8 cellular contexts compared by ENCODE assay signal in genomic region chr13:73060251-73061160, GRCh38. TPM values are rescaled to one million over a fixed set of nuclear protein-coding genes. Genes with fewer than 3 reads are reported as not detected.
DNase-seq lines count a peak whose midpoint lies in the region; ATAC-seq and TF ChIP-seq lines count a peak whose summit lies in the region.

No MANE protein-coding gene starts in this region.

- TSS peak; percentile 38 for BruUV-seq in A673 (replicated peaks; lab: Mats Ljungman, UMichigan)

- TF ChIP-seq RAD21 in neural cell (conservative IDR thresholded peaks at IDR 0.05): no peak

- H3K4me1 ChIP-seq in A673 (ENCODE audit: insufficient read depth, low read length, poor library complexity, severe bottlenecking): peaks cover 17% of the 10 kb centered on the region

- POLR2A ChIA-PET in A673 (lab: Charles Lee; ENCODE audit: low non-redundant PET): interaction anchor here (0.5 kb wide), 1 partner anchor 43 kb away, joined by 21 read pairs; no protein-coding TSS in a partner anchor

- H3K9me3 ChIP-seq in A673 (ENCODE audit: low read depth, low read length, poor library complexity, severe bottlenecking): no peaks in the 10 kb centered on the region
- no peaks in the 10 kb centered on the region for H3K9me3 ChIP-seq in SK-N-MC (ENCODE audit: low read depth, low read length)
- H3K9me3 ChIP-seq in neural cell (ENCODE audit: low read length): no peaks in the 10 kb centered on the region

- H3K4me3 ChIP-seq in A673 (ENCODE audit: low read depth, low read length, poor library complexity, severe bottlenecking) (peak overlapping the region; percentile 65), GM12864 (ENCODE audit: low read depth, low read length) (peak overlapping the region; percentile 75), SK-N-MC (peak overlapping the region; percentile 81), neural cell (ENCODE audit: low read length) (peak overlapping the region; percentile 77)

- H3K79me2 ChIP-seq in neural cell (replicated peaks; ENCODE audit: insufficient read depth, low read length): no peaks in the 10 kb centered on the region

- ATAC-seq in GM18907 (IDR thresholded peaks at IDR 0.05; ENCODE audit: unreplicated experiment): no peak
- no peak for ATAC-seq in HG02973 (IDR thresholded peaks at IDR 0.05; ENCODE audit: unreplicated experiment)

- no peak overlapping the region for H3K4me2 ChIP-seq in neural cell (ENCODE audit: low read length)

- H3K9ac ChIP-seq in SK-N-MC (ENCODE audit: insufficient read length) (no peak overlapping the region), neural cell (ENCODE audit: low read length) (no peak overlapping the region)

- no peak overlapping the region for H3K27ac ChIP-seq in A673 (ENCODE audit: low read depth, low read length, poor library complexity, severe bottlenecking)
- no peak overlapping the region for H3K27ac ChIP-seq in SK-N-MC
- no peak overlapping the region for H3K27ac ChIP-seq in neural cell (ENCODE audit: low read length)

- TF ChIP-seq CTCF in A673 (conservative IDR thresholded peaks at IDR 0.05; ENCODE audit: low read depth, low read length) (no peak), GM12864 (IDR thresholded peaks at IDR 0.05; ENCODE audit: low read depth, low read length, missing control alignments) (no peak), neural cell (IDR thresholded peaks at IDR 0.05; ENCODE audit: poor library complexity, severe bottlenecking) (no peak)

- no peaks in the 10 kb centered on the region for H3F3A ChIP-seq in neural cell (ENCODE audit: insufficient read depth, low read length, poor library complexity, severe bottlenecking)

- no peaks in the 10 kb centered on the region for H4K20me1 ChIP-seq in neural cell (ENCODE audit: insufficient read depth)

- no peaks in the 10 kb centered on the region for H3K36me3 ChIP-seq in A673 (ENCODE audit: insufficient read depth, low read length, poor library complexity, severe bottlenecking)
- no peaks in the 10 kb centered on the region for H3K36me3 ChIP-seq in SK-N-MC (ENCODE audit: insufficient read depth, low read length)
- no peaks in the 10 kb centered on the region for H3K36me3 ChIP-seq in neural cell (ENCODE audit: insufficient read depth, low read length)

- no peak overlapping the region for H2AFZ ChIP-seq in neural cell (ENCODE audit: low read depth, low read length)

- CTCF ChIA-PET in A673 (lab: Charles Lee): interaction anchor here (0.6 to 0.7 kb wide), 5 partner anchors 38 to 885 kb away, joined by 3 to 12 read pairs (median 5); no protein-coding TSS in a partner anchor

- peak; percentile 23 for DNase-seq in A673 (ENCODE audit: low spot score)
- no peak for DNase-seq in GM12864 (ENCODE audit: low read depth)
- no peak for DNase-seq in SK-N-MC (ENCODE audit: low read depth, low spot score)
- peak; percentile 29 to 49 for DNase-seq in erythroblast (lab: John Stamatoyannopoulos, UW)
- no peak for DNase-seq in NK-92 treated with Interleukin-12 subunit alpha and Interleukin-12 subunit beta, amount 100 ng/mL, for 24 hours (lab: John Stamatoyannopoulos, UW)

- intact Hi-C loops in A673 (cut with micrococcal nuclease; ENCODE audit: unreplicated experiment): loop anchor here (2.0 to 10.0 kb wide), 2 partner anchors 274 to 648 kb away; no protein-coding TSS in a partner anchor

- H3K9me2 ChIP-seq in neural cell (ENCODE audit: insufficient read depth, low read length): no peaks in the 10 kb centered on the region

- no peak for TF ChIP-seq POLR2A in erythroblast (IDR thresholded peaks at IDR 0.05; ENCODE audit: low read length)

- TF ChIP-seq EP300 in neural cell (conservative IDR thresholded peaks at IDR 0.05; ENCODE audit: poor library complexity, severe bottlenecking): no peak

- H3K27me3 ChIP-seq in A673 (replicated peaks; ENCODE audit: insufficient read depth, low read depth, low read length, poor library complexity): no peaks in the 10 kb centered on the region
- peaks cover 64% of the 10 kb centered on the region for H3K27me3 ChIP-seq in neural cell (ENCODE audit: insufficient read depth, low read depth, low read length)

TF ChIP-seq in neural cell, 6 proteins besides CTCF, POLR2A, EP300 and RAD21:
- TF ChIP-seq SMC3 (conservative IDR thresholded peaks at IDR 0.05; ENCODE audit: poor library complexity) (no peak), MXI1 (conservative IDR thresholded peaks at IDR 0.05; ENCODE audit: poor library complexity, severe bottlenecking) (no peak), EZH2 (IDR thresholded peaks at IDR 0.05; ENCODE audit: borderline replicate concordance, insufficient read depth, low read length, poor library complexity, severe bottlenecking) (no peak), POLR2AphosphoS5 (IDR thresholded peaks at IDR 0.05) (no peak), TAF1 (IDR thresholded peaks at IDR 0.05; ENCODE audit: low read depth) (no peak), REST (IDR thresholded peaks at IDR 0.05; ENCODE audit: borderline replicate concordance) (no peak)

RNA-seq across cellular contexts. Expression of gene KLF5, which starts 1.7 kb away (rescaled TPM):
- 4.0 and 7.2 TPM in 2 replicates for total RNA-seq in A673 (2021)
- polyA plus RNA-seq in neural cell: 0.14 and 0.26 TPM in 2 replicates
- 0.97 and 1.4 TPM in 2 replicates for polyA minus RNA-seq in neural cell

Comparison
In these comparisons a context has a peak if more than half of its experiments do, and no peak if none do; other contexts are left out.
1. DNase-seq: peak in A673 (single experiment) and erythroblast (2 of 2); none in GM12864 (single experiment), SK-N-MC (single experiment) and NK-92 treated with Interleukin-12 subunit alpha and Interleukin-12 subunit beta, amount 100 ng/mL, for 24 hours (single experiment).
2. Peak in every context shown above with its lines, with median percentiles within 50 percentile points of each other: H3K4me3 ChIP-seq.